8 cellular contexts compared by ENCODE assay signal in the genomic region with DNA sequence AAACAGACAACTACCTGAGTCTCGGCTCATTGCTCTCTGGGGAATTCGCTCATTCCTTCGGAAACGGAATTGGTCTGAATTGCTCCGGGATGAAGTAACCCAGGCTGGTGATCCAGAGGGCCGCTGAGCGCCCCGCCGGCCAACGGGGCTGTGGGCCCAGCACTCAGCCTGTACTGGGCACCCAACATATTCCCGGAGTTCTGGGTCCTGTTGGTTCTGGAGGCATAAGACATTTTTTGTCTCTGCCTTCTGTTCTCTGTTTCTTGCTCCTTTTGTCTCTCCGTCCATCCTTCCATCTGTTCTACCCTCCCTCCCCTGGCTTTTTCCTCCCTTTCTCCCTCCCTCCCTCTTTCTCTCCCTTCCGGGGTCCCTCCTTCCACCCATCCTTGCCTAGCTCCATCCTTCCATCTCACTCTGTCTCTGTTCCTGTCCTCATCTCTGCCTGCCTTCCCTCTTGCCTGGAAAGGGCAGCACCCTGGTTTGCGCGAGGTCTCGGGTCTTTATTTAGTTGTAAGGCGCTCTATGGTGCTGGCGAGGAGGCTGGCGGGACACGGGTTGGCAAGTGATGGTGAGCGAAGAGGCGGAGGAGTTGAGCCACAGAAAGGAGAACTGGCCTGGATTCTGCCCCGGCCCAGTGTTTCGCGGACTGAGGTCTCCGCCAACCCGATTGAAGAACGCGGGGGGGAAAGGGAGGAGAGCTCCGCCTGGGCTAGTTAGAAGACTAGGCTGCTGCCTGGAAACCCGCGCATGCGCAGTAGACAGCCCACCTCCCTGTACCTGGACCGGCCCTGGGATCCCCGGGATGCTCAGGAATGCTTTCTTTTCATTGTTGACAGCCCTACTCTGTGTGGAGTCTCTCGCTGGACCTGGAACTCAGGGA.
DNase-seq lines count a peak whose midpoint lies in the region; ATAC-seq and TF ChIP-seq lines count a peak whose summit lies in the region.

No MANE protein-coding gene starts in this region.

- H3K9me3 Mint-ChIP-seq in WTC11: peaks cover 28% of the 10 kb centered on the region

- POLR2A ChIA-PET in WTC11 (lab: Charles Lee): interaction anchor here (1.5 kb wide), 1 partner anchor 1016 kb away, joined by 4 read pairs; no protein-coding TSS in a partner anchor

- peaks cover 16% of the 10 kb centered on the region for H3K4me1 Mint-ChIP-seq in WTC11

- CTCF ChIA-PET in WTC11 (lab: Charles Lee): interaction anchor here (1.1 to 1.5 kb wide), 3 partner anchors 1015 to 1017 kb away, joined by 4 to 7 read pairs (median 5); no protein-coding TSS in a partner anchor

- DNase-seq in WTC11 (ENCODE audit: low spot score) (peak; percentile 100), choroid plexus epithelial cell (ENCODE audit: low read depth) (peak; percentile 91), left kidney (ENCODE audit: low read depth, low spot score) (peak; percentile 92), SHP77 (lab: John Stamatoyannopoulos, UW) (no peak), DMS 273 (lab: John Stamatoyannopoulos, UW; ENCODE audit: unreplicated experiment) (no peak)
- DNase-seq in stimulated activated CD4-positive, alpha-beta T cell treated with anti-CD3 and anti-CD28 coated beads, Interleukin-4, amount 100 ng/mL, for 1 hour: peak; percentile 74

- no peak overlapping the region for H3K27ac Mint-ChIP-seq in WTC11

- peaks cover 40% of the 10 kb centered on the region for H3K36me3 Mint-ChIP-seq in WTC11

- peak overlapping the region; percentile 60 for H3K4me3 ChIP-seq in choroid plexus epithelial cell (ENCODE audit: low read depth, low read length)

- TF ChIP-seq CTCF in WTC11 (IDR thresholded peaks at IDR 0.05): no peak
- TF ChIP-seq CTCF in choroid plexus epithelial cell (conservative IDR thresholded peaks at IDR 0.05; ENCODE audit: low read depth, low read length): no peak

- peaks cover 61% of the 10 kb centered on the region for H3K27me3 Mint-ChIP-seq in WTC11 (ENCODE audit: low read depth)

- peak; percentile 60 for ATAC-seq in GM18858 (IDR thresholded peaks at IDR 0.05; ENCODE audit: unreplicated experiment)
- ATAC-seq in HG03045 (IDR thresholded peaks at IDR 0.05; ENCODE audit: unreplicated experiment): peak; percentile 77
- peak; percentile 98 for ATAC-seq in WTC11

- peak overlapping the region; percentile 70 for H3K4me3 Mint-ChIP-seq in WTC11

TF ChIP-seq in WTC11, 78 proteins besides CTCF, POLR2A, EP300 and RAD21:
- TF ChIP-seq TEAD4 (CRISPR knock-in tag; IDR thresholded peaks at IDR 0.05) (no peak), TEAD1 (CRISPR knock-in tag; IDR thresholded peaks at IDR 0.05) (no peak)
- TF ChIP-seq, protein P1, sequence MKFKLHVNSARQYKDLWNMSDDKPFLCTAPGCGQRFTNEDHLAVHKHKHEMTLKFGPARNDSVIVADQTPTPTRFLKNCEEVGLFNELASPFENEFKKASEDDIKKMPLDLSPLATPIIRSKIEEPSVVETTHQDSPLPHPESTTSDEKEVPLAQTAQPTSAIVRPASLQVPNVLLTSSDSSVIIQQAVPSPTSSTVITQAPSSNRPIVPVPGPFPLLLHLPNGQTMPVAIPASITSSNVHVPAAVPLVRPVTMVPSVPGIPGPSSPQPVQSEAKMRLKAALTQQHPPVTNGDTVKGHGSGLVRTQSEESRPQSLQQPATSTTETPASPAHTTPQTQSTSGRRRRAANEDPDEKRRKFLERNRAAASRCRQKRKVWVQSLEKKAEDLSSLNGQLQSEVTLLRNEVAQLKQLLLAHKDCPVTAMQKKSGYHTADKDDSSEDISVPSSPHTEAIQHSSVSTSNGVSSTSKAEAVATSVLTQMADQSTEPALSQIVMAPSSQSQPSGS (CRISPR knock-in tag; IDR thresholded peaks at IDR 0.05; ENCODE audit: borderline replicate concordance, low read depth): no peak
- TF ChIP-seq, protein P2, sequence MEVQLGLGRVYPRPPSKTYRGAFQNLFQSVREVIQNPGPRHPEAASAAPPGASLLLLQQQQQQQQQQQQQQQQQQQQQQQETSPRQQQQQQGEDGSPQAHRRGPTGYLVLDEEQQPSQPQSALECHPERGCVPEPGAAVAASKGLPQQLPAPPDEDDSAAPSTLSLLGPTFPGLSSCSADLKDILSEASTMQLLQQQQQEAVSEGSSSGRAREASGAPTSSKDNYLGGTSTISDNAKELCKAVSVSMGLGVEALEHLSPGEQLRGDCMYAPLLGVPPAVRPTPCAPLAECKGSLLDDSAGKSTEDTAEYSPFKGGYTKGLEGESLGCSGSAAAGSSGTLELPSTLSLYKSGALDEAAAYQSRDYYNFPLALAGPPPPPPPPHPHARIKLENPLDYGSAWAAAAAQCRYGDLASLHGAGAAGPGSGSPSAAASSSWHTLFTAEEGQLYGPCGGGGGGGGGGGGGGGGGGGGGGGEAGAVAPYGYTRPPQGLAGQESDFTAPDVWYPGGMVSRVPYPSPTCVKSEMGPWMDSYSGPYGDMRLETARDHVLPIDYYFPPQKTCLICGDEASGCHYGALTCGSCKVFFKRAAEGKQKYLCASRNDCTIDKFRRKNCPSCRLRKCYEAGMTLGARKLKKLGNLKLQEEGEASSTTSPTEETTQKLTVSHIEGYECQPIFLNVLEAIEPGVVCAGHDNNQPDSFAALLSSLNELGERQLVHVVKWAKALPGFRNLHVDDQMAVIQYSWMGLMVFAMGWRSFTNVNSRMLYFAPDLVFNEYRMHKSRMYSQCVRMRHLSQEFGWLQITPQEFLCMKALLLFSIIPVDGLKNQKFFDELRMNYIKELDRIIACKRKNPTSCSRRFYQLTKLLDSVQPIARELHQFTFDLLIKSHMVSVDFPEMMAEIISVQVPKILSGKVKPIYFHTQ (CRISPR knock-in tag; IDR thresholded peaks at IDR 0.05): no peak

Comparison
In these comparisons a context has a peak if more than half of its experiments do, and no peak if none do; other contexts are left out.
1. DNase-seq: peak in WTC11 (single experiment), choroid plexus epithelial cell (single experiment), left kidney (single experiment) and stimulated activated CD4-positive, alpha-beta T cell treated with anti-CD3 and anti-CD28 coated beads, Interleukin-4, amount 100 ng/mL, for 1 hour (single experiment); none in SHP77 (0 of 2) and DMS 273 (single experiment).
2. Peak in every context shown above with its lines, with median percentiles within 50 percentile points of each other: ATAC-seq.